Comparison of ENCODE assay signal across 8 cellular contexts in genomic region chr10:22324893-22325271, GRCh38. TPM values are rescaled to one million over a fixed set of nuclear protein-coding genes. Genes with fewer than 3 reads are reported as not detected.
DNase-seq lines count a peak whose midpoint lies in the region; ATAC-seq, FAIRE-seq and TF ChIP-seq lines count a peak whose summit lies in the region.

No MANE protein-coding gene starts in this region.

- TF ChIP-seq CTCF in RWPE1 (conservative IDR thresholded peaks at IDR 0.05; ENCODE audit: low read depth) (no peak), fibroblast of lung (conservative IDR thresholded peaks at IDR 0.05 in 1 of 2, IDR thresholded peaks at IDR 0.05 in 1 of 2; ENCODE audit: low read depth in 1 of 2, low read length in 2 of 2) (no peak)

- H3K27me3 ChIP-seq in fibroblast of lung (ENCODE audit: control insufficient read depth, insufficient read depth, low read length) = peaks cover 20% of the 10 kb centered on the region

- H3K4me1 ChIP-seq in fibroblast of lung (ENCODE audit: control insufficient read depth, extremely low read depth, insufficient read depth, low read length) = no peaks in the 10 kb centered on the region

- H3K4me2 ChIP-seq in fibroblast of lung (ENCODE audit: extremely low read depth, insufficient read depth, low read length) = peak overlapping the region; percentile 64

- TF ChIP-seq POLR2A in GM12892 (IDR thresholded peaks at IDR 0.05; ENCODE audit: low read depth, low read length) = no peak

- FAIRE-seq in GM12892 (lab: Jason Lieb, UNC) = peak; percentile 82

- DNase-seq in GM12892 (ENCODE audit: insufficient read length) (no peak), RWPE1 (ENCODE audit: low spot score) (no peak), fibroblast of lung (ENCODE audit: low read depth in 2 of 2) (no peak), retina (peak; percentile 47), NAMALWA (ENCODE audit: low spot score) (no peak), NCI-H774 (lab: John Stamatoyannopoulos, UW) (no peak)

- no peak overlapping the region for H3K9ac ChIP-seq in fibroblast of lung (ENCODE audit: insufficient read depth, low read length)

- no peak overlapping the region for H2AFZ ChIP-seq in fibroblast of lung (ENCODE audit: low read length)

- CTCF ChIA-PET in RWPE1 (lab: Yijun Ruan, JAX) = interaction anchor here (0.5 to 2.1 kb wide), 3 partner anchors 10 to 949 kb away, joined by 3 to 5 read pairs (median 5); no protein-coding TSS in a partner anchor

- peaks cover 4% of the 10 kb centered on the region for H3K79me2 ChIP-seq in fibroblast of lung (ENCODE audit: control insufficient read depth, insufficient read depth, low read length)

- peaks cover 3% of the 10 kb centered on the region for H3K36me3 ChIP-seq in fibroblast of lung (ENCODE audit: control insufficient read depth, insufficient read depth, low read length)

- H3K4me3 ChIP-seq in fibroblast of lung (replicated peaks in 1 of 4; ENCODE audit: control extremely low read depth in 1 of 4, insufficient read depth in 1 of 4, low read depth in 3 of 4, low read length in 4 of 4) = peak overlapping the region; percentile 47 to 73 (median 60)

- POLR2A ChIA-PET in RWPE1 (lab: Yijun Ruan, JAX; ENCODE audit: low non-redundant PET) = no interaction called here

- H3K27ac ChIP-seq in RWPE1 (peak overlapping the region; percentile 78), fibroblast of lung (ENCODE audit: insufficient read depth, low read length) (no peak overlapping the region)

- no peak for ATAC-seq in GM19351 (IDR thresholded peaks at IDR 0.05; ENCODE audit: unreplicated experiment)
- ATAC-seq in GM21423 (IDR thresholded peaks at IDR 0.05; ENCODE audit: unreplicated experiment) = no peak

- peaks cover 3% of the 10 kb centered on the region for H4K20me1 ChIP-seq in fibroblast of lung (ENCODE audit: control insufficient read depth, extremely low read depth, insufficient read depth, low read length)

- no peaks in the 10 kb centered on the region for H3K9me3 ChIP-seq in fibroblast of lung (ENCODE audit: control insufficient read depth, insufficient read depth, low read depth, low read length)

RNA-seq across cellular contexts. Expression of gene BMI1, which starts 4.0 kb away (rescaled TPM):
- polyA plus RNA-seq in GM12892 (2012; ENCODE audit: missing spikeins) = 34.8 TPM
- total RNA-seq in fibroblast of lung = 41.6 and 53.2 TPM in 2 replicates
- polyA plus RNA-seq in fibroblast of lung = 30.6 and 44.3 TPM in 2 replicates
- 33.8 and 42.1 TPM in 2 replicates for polyA plus RNA-seq in fibroblast of lung (2012)
- polyA minus RNA-seq in fibroblast of lung (ENCODE audit: low replicate concordance) = 22.7 and 28.6 TPM in 2 replicates

RNA-seq across cellular contexts. Expression of gene COMMD3, which starts 8.7 kb away (rescaled TPM):
- 111 TPM for polyA plus RNA-seq in GM12892 (2012; ENCODE audit: missing spikeins)
- 42.3 and 54.2 TPM in 2 replicates for total RNA-seq in fibroblast of lung
- polyA plus RNA-seq in fibroblast of lung = 39.0 and 39.6 TPM in 2 replicates
- 43.7 and 50.3 TPM in 2 replicates for polyA plus RNA-seq in fibroblast of lung (2012)
- polyA minus RNA-seq in fibroblast of lung (ENCODE audit: low replicate concordance) = 4.7 TPM in 1 of 2 replicates, not detected in the other

RNA-seq across cellular contexts. Expression of gene SPAG6, which starts 20.4 kb away (rescaled TPM):
- 0.17 TPM for polyA plus RNA-seq in GM12892 (2012; ENCODE audit: missing spikeins)
- under 0.01 TPM in 1 of 2 replicates, not detected in the other for total RNA-seq in fibroblast of lung
- polyA plus RNA-seq in fibroblast of lung = not detected in 2 replicates
- not detected in 2 replicates for polyA plus RNA-seq in fibroblast of lung (2012)
- not detected in 2 replicates for polyA minus RNA-seq in fibroblast of lung (ENCODE audit: low replicate concordance)
